In the genomic region with DNA sequence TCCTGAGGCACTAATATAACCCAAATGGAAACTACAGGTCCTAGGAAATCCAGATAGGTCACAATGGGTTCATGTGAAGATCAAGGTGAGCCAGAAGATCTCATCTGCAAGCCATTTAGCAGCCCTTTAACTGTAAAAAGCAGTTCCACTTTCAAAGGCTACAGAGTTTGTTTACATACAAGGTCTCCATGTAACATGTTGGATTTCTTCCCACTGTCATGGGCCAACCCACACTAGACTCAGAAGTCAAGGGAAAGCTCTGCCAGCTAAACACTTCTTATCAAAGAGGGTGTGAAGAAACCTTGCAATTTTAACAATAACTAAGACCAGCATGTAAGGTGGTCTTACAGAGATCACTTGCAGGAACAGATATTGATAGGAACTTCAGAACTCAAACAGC, we compare ENCODE assay signal across 18 cellular contexts.
"Had no signal": no experiment of that assay in that cellular context is flagged by ENCODE, and none has a peak within 500 bp of the region (broad histone marks: within the 10 kb centered on the region; RNA-seq: fewer than 3 reads in every experiment).

No MANE protein-coding gene starts in this region.

- H3K36me3 ChIP-seq: vagina had no signal

- DNase-seq: activated CD4-positive, alpha-beta T cell treated with anti-CD3 and anti-CD28 coated beads, Interleukin-2, amount 50 U/mL, for 4 hours; activated effector memory CD4-positive, alpha-beta T cell treated with Interleukin-2 at 50 U/mL for 16 hours; activated T-cell treated with anti-CD3 and anti-CD28 coated beads, Interleukin-2, amount 50 U/mL, for 1 hour; amniotic stem cell; hippocampal formation; mammary epithelial cell; mucosa of descending colon; naive thymus-derived CD8-positive, alpha-beta T cell; posterior cingulate gyrus; right cardiac atrium; small intestine; T-helper 17 cell; tibial artery had no signal

- H3K4me3 ChIP-seq: esophagus muscularis mucosa, mucosa of descending colon, tibial artery, vagina had no signal

- ATAC-seq: activated CD4-positive, CD25-positive, alpha-beta regulatory T cell treated with anti-CD3 and anti-CD28 coated beads, Interleukin-2, amount 50 U/mL, for 24 hours; activated naive CD4-positive, alpha-beta T cell treated with anti-CD3 and anti-CD28 coated beads, Interleukin-2, amount 50 U/mL, for 72 hours; mucosa of descending colon; naive thymus-derived CD8-positive, alpha-beta T cell; right cardiac atrium; T-helper 17 cell had no signal

- H3K27me3 ChIP-seq: esophagus muscularis mucosa, tibial artery, vagina had no signal

- H3K27ac ChIP-seq: esophagus muscularis mucosa, tibial artery, vagina had no signal

- H3K9me3 ChIP-seq: esophagus muscularis mucosa, mucosa of descending colon, tibial artery, vagina had no signal

- FAIRE-seq: endometrium, small intestine had no signal
